ENCODE assay signal across 27 cellular contexts in genomic region chr17:27076814-27077213, GRCh38.
"Had no signal": no experiment of that assay in that cellular context is flagged by ENCODE, and none has a peak within 500 bp of the region (broad histone marks: within the 10 kb centered on the region; RNA-seq: fewer than 3 reads in every experiment).

No MANE protein-coding gene starts in this region.

- H3K9me3 ChIP-seq: neutrophil, ovary, psoas muscle, stomach, thoracic aorta, thyroid gland, tibial nerve, upper lobe of left lung, vagina had no signal

- H2AFZ ChIP-seq: parathyroid adenoma had no signal

- H3K4me3 ChIP-seq: ovary, psoas muscle, stomach, thoracic aorta, thyroid gland, tibial nerve, upper lobe of left lung, vagina had no signal

- H3K36me3 ChIP-seq: neutrophil, ovary, stomach, thoracic aorta, thyroid gland, tibial nerve, upper lobe of left lung, vagina had no signal

- FAIRE-seq: small intestine had no signal

- H3K27ac ChIP-seq: neutrophil, ovary, parathyroid adenoma, psoas muscle, stomach, thoracic aorta, thyroid gland, tibial nerve, upper lobe of left lung, vagina had no signal

- H3K79me2 ChIP-seq: parathyroid adenoma had no signal

- H3K4me1 ChIP-seq: parathyroid adenoma, psoas muscle, stomach, thyroid gland, tibial nerve, upper lobe of left lung, vagina had no signal

- ATAC-seq: naive thymus-derived CD8-positive, alpha-beta T cell; natural killer cell treated with Interleukin-12 subunit alpha and Interleukin-12 subunit beta and Interleukin-15 and Interleukin-18, amount 100 ng/mL, for 72 hours; psoas muscle; right cardiac atrium; sciatic nerve; stimulated activated effector memory CD8-positive, alpha-beta T cell treated with anti-CD3 and anti-CD28 coated beads, Interleukin-12 subunit alpha, Interleukin-12 subunit beta, amount 100 ng/mL, for 72 hours; stimulated activated naive B cell treated with anti-CD40 and anti-IgM and Interleukin-4, amounts not matched to agents 10 μg/mL and 1 μg/mL and 100 μg/mL, for 72 hours had no signal

- H3K9ac ChIP-seq: parathyroid adenoma had no signal

- DNase-seq: naive B cell; naive thymus-derived CD8-positive, alpha-beta T cell; nephron progenitor cell; nucleus accumbens; ovary; posterior cingulate gyrus; psoas muscle; right cardiac atrium; small intestine; stimulated activated CD4-positive, alpha-beta T cell treated with anti-CD3 and anti-CD28 coated beads, Interleukin-15, amount 100 ng/mL, for 24 hours; stimulated activated CD4-positive, alpha-beta T cell treated with anti-CD3 and anti-CD28 coated beads, Interleukin-2, amount 100 ng/mL, for 24 hours; stimulated activated CD4-positive, alpha-beta T cell treated with anti-CD3 and anti-CD28 coated beads, Interleukin-2, amount 100 ng/mL, for 48 hours; stimulated activated CD4-positive, alpha-beta T cell treated with anti-CD3 and anti-CD28 coated beads, Interleukin-4, amount 100 ng/mL, for 24 hours; stimulated activated naive B cell treated with anti-CD40 and anti-IgM and Interleukin-4, amounts not matched to agents 10 μg/mL and 1 μg/mL and 100 μg/mL, for 72 hours; stimulated activated naive CD4-positive, alpha-beta T cell treated with Interleukin-2 at 50 U/mL for 16 hours; stomach; thyroid gland; trophoblast cell; upper lobe of left lung had no signal

- H3K27me3 ChIP-seq: neutrophil, ovary, thyroid gland, tibial nerve, upper lobe of left lung, vagina had no signal
